1 cellular context compared by ENCODE assay signal in the genomic region with DNA sequence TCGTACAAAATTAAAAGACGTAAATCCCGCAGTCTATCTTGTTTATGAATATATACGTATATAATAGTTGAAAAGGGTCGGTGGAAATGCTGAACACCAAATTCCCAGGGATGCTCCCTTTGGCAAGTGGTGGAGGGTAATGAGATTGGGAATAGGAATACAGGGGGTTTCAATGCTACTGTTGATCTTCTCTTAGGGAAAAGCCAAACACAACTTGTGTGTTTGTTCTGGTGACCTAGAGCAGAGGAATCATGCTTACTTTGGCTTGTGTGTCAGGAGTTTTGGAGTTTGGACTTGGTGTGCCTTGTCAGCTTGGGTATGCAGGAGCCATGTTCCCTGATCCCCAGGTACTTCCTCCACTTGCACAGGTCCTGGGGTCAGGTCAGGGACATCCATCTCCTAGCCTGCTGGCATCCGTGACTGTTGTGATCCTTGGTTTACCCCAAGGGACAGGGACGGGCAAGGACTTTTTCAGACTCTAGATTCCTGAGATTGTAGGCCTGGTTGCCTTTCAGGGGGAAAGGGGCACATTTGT.
TF ChIP-seq lines count a peak whose summit lies in the region.

No MANE protein-coding gene starts in this region.

TF ChIP-seq in HepG2, 621 proteins besides CTCF, POLR2A, EP300 and RAD21 (continued from another document and continues in another):
- TF ChIP-seq, protein P1, sequence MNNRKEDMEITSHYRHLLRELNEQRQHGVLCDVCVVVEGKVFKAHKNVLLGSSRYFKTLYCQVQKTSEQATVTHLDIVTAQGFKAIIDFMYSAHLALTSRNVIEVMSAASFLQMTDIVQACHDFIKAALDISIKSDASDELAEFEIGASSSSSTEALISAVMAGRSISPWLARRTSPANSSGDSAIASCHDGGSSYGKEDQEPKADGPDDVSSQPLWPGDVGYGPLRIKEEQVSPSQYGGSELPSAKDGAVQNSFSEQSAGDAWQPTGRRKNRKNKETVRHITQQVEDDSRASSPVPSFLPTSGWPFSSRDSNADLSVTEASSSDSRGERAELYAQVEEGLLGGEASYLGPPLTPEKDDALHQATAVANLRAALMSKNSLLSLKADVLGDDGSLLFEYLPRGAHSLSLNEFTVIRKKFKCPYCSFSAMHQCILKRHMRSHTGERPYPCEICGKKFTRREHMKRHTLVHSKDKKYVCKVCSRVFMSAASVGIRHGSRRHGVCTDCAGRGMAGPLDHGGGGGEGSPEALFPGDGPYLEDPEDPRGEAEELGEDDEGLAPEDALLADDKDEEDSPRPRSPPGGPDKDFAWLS (CRISPR knock-in tag; IDR thresholded peaks at IDR 0.05; ENCODE audit: borderline replicate concordance): no peak
- no peak for TF ChIP-seq SRSF1 (optimal IDR thresholded peaks at IDR 0.05; ENCODE audit: low read depth, low read length)
- TF ChIP-seq DR1 (CRISPR knock-in tag; IDR thresholded peaks at IDR 0.05): no peak
- TF ChIP-seq, protein P2, sequence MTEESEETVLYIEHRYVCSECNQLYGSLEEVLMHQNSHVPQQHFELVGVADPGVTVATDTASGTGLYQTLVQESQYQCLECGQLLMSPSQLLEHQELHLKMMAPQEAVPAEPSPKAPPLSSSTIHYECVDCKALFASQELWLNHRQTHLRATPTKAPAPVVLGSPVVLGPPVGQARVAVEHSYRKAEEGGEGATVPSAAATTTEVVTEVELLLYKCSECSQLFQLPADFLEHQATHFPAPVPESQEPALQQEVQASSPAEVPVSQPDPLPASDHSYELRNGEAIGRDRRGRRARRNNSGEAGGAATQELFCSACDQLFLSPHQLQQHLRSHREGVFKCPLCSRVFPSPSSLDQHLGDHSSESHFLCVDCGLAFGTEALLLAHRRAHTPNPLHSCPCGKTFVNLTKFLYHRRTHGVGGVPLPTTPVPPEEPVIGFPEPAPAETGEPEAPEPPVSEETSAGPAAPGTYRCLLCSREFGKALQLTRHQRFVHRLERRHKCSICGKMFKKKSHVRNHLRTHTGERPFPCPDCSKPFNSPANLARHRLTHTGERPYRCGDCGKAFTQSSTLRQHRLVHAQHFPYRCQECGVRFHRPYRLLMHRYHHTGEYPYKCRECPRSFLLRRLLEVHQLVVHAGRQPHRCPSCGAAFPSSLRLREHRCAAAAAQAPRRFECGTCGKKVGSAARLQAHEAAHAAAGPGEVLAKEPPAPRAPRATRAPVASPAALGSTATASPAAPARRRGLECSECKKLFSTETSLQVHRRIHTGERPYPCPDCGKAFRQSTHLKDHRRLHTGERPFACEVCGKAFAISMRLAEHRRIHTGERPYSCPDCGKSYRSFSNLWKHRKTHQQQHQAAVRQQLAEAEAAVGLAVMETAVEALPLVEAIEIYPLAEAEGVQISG (CRISPR knock-in tag; IDR thresholded peaks at IDR 0.05): peak; percentile 49; the same call in 1 of the 2 replicates
- peak; percentile 42; the same call in 1 of the 2 replicates for TF ChIP-seq SPEN (CRISPR knock-in tag; IDR thresholded peaks at IDR 0.05; ENCODE audit: low read depth)
- TF ChIP-seq ZNF136 (CRISPR knock-in tag; IDR thresholded peaks at IDR 0.05; ENCODE audit: low read depth): 0 out of 2 replicates have a peak, but pooled peaks have one; percentile 65
- TF ChIP-seq SKI (IDR thresholded peaks at IDR 0.05; ENCODE audit: partially characterized antibody): no peak
- no peak for TF ChIP-seq CBFB (CRISPR knock-in tag; IDR thresholded peaks at IDR 0.05)
- TF ChIP-seq ZSCAN29 (CRISPR knock-in tag; conservative IDR thresholded peaks at IDR 0.05): no peak
- TF ChIP-seq, protein P3, sequence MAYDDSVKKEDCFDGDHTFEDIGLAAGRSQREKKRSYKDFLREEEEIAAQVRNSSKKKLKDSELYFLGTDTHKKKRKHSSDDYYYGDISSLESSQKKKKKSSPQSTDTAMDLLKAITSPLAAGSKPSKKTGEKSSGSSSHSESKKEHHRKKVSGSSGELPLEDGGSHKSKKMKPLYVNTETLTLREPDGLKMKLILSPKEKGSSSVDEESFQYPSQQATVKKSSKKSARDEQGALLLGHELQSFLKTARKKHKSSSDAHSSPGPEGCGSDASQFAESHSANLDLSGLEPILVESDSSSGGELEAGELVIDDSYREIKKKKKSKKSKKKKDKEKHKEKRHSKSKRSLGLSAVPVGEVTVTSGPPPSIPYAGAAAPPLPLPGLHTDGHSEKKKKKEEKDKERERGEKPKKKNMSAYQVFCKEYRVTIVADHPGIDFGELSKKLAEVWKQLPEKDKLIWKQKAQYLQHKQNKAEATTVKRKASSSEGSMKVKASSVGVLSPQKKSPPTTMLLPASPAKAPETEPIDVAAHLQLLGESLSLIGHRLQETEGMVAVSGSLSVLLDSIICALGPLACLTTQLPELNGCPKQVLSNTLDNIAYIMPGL (CRISPR knock-in tag; IDR thresholded peaks at IDR 0.05; ENCODE audit: borderline replicate concordance in 1 of 2, low read depth in 1 of 2): no peak
- TF ChIP-seq, protein P4, sequence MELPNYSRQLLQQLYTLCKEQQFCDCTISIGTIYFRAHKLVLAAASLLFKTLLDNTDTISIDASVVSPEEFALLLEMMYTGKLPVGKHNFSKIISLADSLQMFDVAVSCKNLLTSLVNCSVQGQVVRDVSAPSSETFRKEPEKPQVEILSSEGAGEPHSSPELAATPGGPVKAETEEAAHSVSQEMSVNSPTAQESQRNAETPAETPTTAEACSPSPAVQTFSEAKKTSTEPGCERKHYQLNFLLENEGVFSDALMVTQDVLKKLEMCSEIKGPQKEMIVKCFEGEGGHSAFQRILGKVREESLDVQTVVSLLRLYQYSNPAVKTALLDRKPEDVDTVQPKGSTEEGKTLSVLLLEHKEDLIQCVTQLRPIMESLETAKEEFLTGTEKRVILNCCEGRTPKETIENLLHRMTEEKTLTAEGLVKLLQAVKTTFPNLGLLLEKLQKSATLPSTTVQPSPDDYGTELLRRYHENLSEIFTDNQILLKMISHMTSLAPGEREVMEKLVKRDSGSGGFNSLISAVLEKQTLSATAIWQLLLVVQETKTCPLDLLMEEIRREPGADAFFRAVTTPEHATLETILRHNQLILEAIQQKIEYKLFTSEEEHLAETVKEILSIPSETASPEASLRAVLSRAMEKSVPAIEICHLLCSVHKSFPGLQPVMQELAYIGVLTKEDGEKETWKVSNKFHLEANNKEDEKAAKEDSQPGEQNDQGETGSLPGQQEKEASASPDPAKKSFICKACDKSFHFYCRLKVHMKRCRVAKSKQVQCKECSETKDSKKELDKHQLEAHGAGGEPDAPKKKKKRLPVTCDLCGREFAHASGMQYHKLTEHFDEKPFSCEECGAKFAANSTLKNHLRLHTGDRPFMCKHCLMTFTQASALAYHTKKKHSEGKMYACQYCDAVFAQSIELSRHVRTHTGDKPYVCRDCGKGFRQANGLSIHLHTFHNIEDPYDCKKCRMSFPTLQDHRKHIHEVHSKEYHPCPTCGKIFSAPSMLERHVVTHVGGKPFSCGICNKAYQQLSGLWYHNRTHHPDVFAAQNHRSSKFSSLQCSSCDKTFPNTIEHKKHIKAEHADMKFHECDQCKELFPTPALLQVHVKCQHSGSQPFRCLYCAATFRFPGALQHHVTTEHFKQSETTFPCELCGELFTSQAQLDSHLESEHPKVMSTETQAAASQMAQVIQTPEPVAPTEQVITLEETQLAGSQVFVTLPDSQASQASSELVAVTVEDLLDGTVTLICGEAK (IDR thresholded peaks at IDR 0.05): no peak
- TF ChIP-seq, protein P4 (CRISPR knock-in tag; IDR thresholded peaks at IDR 0.05): no peak
- no peak for TF ChIP-seq POLR2AphosphoS2 (IDR thresholded peaks at IDR 0.05; ENCODE audit: low read depth, low read length)
- TF ChIP-seq ZNF816 (CRISPR knock-in tag; IDR thresholded peaks at IDR 0.05; ENCODE audit: borderline replicate concordance): no peak
- no peak for TF ChIP-seq RNF2 (conservative IDR thresholded peaks at IDR 0.05; ENCODE audit: low read depth)
- no peak for TF ChIP-seq ZNF367 (CRISPR knock-in tag; IDR thresholded peaks at IDR 0.05; ENCODE audit: borderline replicate concordance)
- no peak for TF ChIP-seq ZNF335 (CRISPR knock-in tag; IDR thresholded peaks at IDR 0.05)
- TF ChIP-seq, protein P5, sequence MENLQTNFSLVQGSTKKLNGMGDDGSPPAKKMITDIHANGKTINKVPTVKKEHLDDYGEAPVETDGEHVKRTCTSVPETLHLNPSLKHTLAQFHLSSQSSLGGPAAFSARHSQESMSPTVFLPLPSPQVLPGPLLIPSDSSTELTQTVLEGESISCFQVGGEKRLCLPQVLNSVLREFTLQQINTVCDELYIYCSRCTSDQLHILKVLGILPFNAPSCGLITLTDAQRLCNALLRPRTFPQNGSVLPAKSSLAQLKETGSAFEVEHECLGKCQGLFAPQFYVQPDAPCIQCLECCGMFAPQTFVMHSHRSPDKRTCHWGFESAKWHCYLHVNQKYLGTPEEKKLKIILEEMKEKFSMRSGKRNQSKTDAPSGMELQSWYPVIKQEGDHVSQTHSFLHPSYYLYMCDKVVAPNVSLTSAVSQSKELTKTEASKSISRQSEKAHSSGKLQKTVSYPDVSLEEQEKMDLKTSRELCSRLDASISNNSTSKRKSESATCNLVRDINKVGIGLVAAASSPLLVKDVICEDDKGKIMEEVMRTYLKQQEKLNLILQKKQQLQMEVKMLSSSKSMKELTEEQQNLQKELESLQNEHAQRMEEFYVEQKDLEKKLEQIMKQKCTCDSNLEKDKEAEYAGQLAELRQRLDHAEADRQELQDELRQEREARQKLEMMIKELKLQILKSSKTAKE (CRISPR knock-in tag; IDR thresholded peaks at IDR 0.05; ENCODE audit: borderline replicate concordance): no peak
- TF ChIP-seq, protein P6, sequence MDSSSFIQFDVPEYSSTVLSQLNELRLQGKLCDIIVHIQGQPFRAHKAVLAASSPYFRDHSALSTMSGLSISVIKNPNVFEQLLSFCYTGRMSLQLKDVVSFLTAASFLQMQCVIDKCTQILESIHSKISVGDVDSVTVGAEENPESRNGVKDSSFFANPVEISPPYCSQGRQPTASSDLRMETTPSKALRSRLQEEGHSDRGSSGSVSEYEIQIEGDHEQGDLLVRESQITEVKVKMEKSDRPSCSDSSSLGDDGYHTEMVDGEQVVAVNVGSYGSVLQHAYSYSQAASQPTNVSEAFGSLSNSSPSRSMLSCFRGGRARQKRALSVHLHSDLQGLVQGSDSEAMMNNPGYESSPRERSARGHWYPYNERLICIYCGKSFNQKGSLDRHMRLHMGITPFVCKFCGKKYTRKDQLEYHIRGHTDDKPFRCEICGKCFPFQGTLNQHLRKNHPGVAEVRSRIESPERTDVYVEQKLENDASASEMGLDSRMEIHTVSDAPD (CRISPR knock-in tag; IDR thresholded peaks at IDR 0.05): peak; percentile 81
- TF ChIP-seq NR1H2 (CRISPR knock-in tag; IDR thresholded peaks at IDR 0.05; ENCODE audit: borderline replicate concordance, low read depth): no peak
- TF ChIP-seq NFIB (CRISPR knock-in tag; IDR thresholded peaks at IDR 0.05; ENCODE audit: borderline replicate concordance): no peak
- no peak for TF ChIP-seq FOSL1 (CRISPR knock-in tag; IDR thresholded peaks at IDR 0.05; ENCODE audit: borderline replicate concordance)
- TF ChIP-seq SOX13 (IDR thresholded peaks at IDR 0.05): no peak; the same call in 1 of the 2 replicates
- peak in 1 of 2 experiments; percentile 61; a peak in 2 of 4 replicates for TF ChIP-seq SOX13 (CRISPR knock-in tag; conservative IDR thresholded peaks at IDR 0.05 in 1 of 2, IDR thresholded peaks at IDR 0.05 in 1 of 2)
- TF ChIP-seq, protein P7, sequence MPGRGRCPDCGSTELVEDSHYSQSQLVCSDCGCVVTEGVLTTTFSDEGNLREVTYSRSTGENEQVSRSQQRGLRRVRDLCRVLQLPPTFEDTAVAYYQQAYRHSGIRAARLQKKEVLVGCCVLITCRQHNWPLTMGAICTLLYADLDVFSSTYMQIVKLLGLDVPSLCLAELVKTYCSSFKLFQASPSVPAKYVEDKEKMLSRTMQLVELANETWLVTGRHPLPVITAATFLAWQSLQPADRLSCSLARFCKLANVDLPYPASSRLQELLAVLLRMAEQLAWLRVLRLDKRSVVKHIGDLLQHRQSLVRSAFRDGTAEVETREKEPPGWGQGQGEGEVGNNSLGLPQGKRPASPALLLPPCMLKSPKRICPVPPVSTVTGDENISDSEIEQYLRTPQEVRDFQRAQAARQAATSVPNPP (CRISPR knock-in tag; IDR thresholded peaks at IDR 0.05): no peak
- TF ChIP-seq ZFP36L2 (CRISPR knock-in tag; IDR thresholded peaks at IDR 0.05): no peak
- no peak for TF ChIP-seq EEA1 (CRISPR knock-in tag; IDR thresholded peaks at IDR 0.05; ENCODE audit: borderline replicate concordance)
- TF ChIP-seq, protein P8, sequence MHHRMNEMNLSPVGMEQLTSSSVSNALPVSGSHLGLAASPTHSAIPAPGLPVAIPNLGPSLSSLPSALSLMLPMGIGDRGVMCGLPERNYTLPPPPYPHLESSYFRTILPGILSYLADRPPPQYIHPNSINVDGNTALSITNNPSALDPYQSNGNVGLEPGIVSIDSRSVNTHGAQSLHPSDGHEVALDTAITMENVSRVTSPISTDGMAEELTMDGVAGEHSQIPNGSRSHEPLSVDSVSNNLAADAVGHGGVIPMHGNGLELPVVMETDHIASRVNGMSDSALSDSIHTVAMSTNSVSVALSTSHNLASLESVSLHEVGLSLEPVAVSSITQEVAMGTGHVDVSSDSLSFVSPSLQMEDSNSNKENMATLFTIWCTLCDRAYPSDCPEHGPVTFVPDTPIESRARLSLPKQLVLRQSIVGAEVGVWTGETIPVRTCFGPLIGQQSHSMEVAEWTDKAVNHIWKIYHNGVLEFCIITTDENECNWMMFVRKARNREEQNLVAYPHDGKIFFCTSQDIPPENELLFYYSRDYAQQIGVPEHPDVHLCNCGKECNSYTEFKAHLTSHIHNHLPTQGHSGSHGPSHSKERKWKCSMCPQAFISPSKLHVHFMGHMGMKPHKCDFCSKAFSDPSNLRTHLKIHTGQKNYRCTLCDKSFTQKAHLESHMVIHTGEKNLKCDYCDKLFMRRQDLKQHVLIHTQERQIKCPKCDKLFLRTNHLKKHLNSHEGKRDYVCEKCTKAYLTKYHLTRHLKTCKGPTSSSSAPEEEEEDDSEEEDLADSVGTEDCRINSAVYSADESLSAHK (CRISPR knock-in tag; IDR thresholded peaks at IDR 0.05; ENCODE audit: borderline replicate concordance): no peak
